In the genomic region with DNA sequence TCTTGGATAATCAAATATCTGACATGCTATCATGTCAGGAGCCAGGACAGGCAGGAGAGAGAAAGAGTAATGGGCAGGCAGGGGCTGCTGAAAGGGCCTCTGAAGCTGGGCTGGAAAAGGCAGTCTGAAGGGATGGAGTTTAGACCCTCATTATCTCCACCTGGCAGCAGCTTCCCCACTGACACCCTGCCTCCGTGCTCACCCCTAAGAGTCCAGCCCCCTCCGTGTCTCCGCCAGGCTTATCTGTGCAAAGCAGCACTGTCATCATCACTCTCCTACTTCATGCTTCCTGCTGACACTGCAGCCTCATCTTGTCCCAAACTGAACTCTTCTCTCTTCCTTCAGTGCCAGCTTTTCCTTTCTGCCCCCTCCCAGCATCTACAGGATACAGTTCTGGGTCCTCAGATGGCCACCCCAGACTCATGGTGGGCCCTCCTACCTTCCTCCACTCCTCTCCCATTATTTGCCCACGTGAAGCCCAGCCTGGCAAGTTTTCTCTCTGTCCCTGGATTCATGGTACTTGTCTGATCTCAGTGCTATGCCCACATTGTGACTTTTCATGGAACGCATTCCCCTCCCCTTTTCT, we compare ENCODE assay signal across 11 cellular contexts.
DNase-seq lines count a peak whose midpoint lies in the region; ATAC-seq and TF ChIP-seq lines count a peak whose summit lies in the region.
"Had no signal": no experiment of that assay in that cellular context is flagged by ENCODE, and none has a peak within 500 bp of the region (broad histone marks: within the 10 kb centered on the region; RNA-seq: fewer than 3 reads in every experiment).

No MANE protein-coding gene starts in this region.

- 55 to 69% (median 59%) methylated on average over 5 of the region's 5 CpGs for WGBS in adrenal gland, 4 donors

- TF ChIP-seq POLR2A in adrenal gland (IDR thresholded peaks at IDR 0.05) (no peak), gastrocnemius medialis (IDR thresholded peaks at IDR 0.05) (no peak)

- intact Hi-C loops in adrenal gland (cut with DNase I) (loop anchor here (5.0 to 10.0 kb wide), 3 partner anchors 117 to 141 kb away; no protein-coding TSS in a partner anchor), gastrocnemius medialis (cut with DNase I; ENCODE audit: low total_unique reads) (loop anchor here (2.0 to 10.0 kb wide), 3 partner anchors 115 to 1101 kb away; no protein-coding TSS in a partner anchor), PC-3 (cut with micrococcal nuclease) (no loop called here)
- intact Hi-C loops in activated CD8-positive, alpha-beta T cell treated with anti-CD3 and anti-CD28 coated beads for 36 hours (cut with micrococcal nuclease), result loop anchor here (10.0 kb wide), 1 partner anchor 131 kb away; no protein-coding TSS in a partner anchor

- DNase-seq in adrenal gland (peak; percentile 29 to 88 (median 56)), right atrium auricular region (ENCODE audit: low spot score) (peak; percentile 78), gastrocnemius medialis (peak; percentile 42 to 70), BE2C (no peak), PC-3 (no peak)
- no peak for DNase-seq in activated CD8-positive, alpha-beta T cell treated with anti-CD3 and anti-CD28 coated beads for 36 hours
- DNase-seq: activated CD4-positive, alpha-beta T cell treated with anti-CD3 and anti-CD28 coated beads for 36 hours; NCI-H2171 had no signal

- no peak overlapping the region for H3K27ac Mint-ChIP-seq in activated CD8-positive, alpha-beta T cell treated with anti-CD3 and anti-CD28 coated beads for 36 hours
- H3K27ac Mint-ChIP-seq: activated CD4-positive, alpha-beta T cell treated with anti-CD3 and anti-CD28 coated beads for 36 hours; activated naive CD4-positive, alpha-beta T cell treated with anti-CD3 and anti-CD28 coated beads, Interleukin-2, amount 50 U/mL, for 24 hours had no signal

- peaks cover 4% of the 10 kb centered on the region for H3K4me1 Mint-ChIP-seq in activated CD8-positive, alpha-beta T cell treated with anti-CD3 and anti-CD28 coated beads for 36 hours (ENCODE audit: low read depth)

- no peaks in the 10 kb centered on the region for H3K27me3 ChIP-seq in BLaER1
- no peaks in the 10 kb centered on the region for H3K27me3 ChIP-seq in adrenal gland
- H3K27me3 ChIP-seq in right atrium auricular region, result no peaks in the 10 kb centered on the region
- no peaks in the 10 kb centered on the region for H3K27me3 ChIP-seq in gastrocnemius medialis
- H3K27me3 ChIP-seq in BE2C, result no peaks in the 10 kb centered on the region
- H3K27me3 ChIP-seq in PC-3 (ENCODE audit: low read length), result no peaks in the 10 kb centered on the region

- no peak overlapping the region for H3K4me3 Mint-ChIP-seq in activated CD8-positive, alpha-beta T cell treated with anti-CD3 and anti-CD28 coated beads for 36 hours
- H3K4me3 Mint-ChIP-seq: activated CD4-positive, alpha-beta T cell treated with anti-CD3 and anti-CD28 coated beads for 36 hours; activated naive CD4-positive, alpha-beta T cell treated with anti-CD3 and anti-CD28 coated beads, Interleukin-2, amount 50 U/mL, for 24 hours had no signal

- no peaks in the 10 kb centered on the region for H3K27me3 Mint-ChIP-seq in activated CD8-positive, alpha-beta T cell treated with anti-CD3 and anti-CD28 coated beads for 36 hours
- H3K27me3 Mint-ChIP-seq: activated CD4-positive, alpha-beta T cell treated with anti-CD3 and anti-CD28 coated beads for 36 hours; activated naive CD4-positive, alpha-beta T cell treated with anti-CD3 and anti-CD28 coated beads, Interleukin-2, amount 50 U/mL, for 24 hours had no signal

- POLR2A ChIA-PET in activated CD8-positive, alpha-beta T cell treated with anti-CD3 and anti-CD28 coated beads for 36 hours (lab: Charles Lee), result interaction anchor here (0.7 to 1.7 kb wide), 4 partner anchors 13 to 95 kb away, joined by 3 to 5 read pairs (median 3); no protein-coding TSS in a partner anchor
- POLR2A ChIA-PET in PC-3 (lab: Charles Lee; ENCODE audit: unreplicated experiment), result no interaction called here

- TF ChIP-seq CTCF in adrenal gland (IDR thresholded peaks at IDR 0.05), result no peak
- TF ChIP-seq CTCF in right atrium auricular region (IDR thresholded peaks at IDR 0.05), result no peak
- no peak for TF ChIP-seq CTCF in gastrocnemius medialis (IDR thresholded peaks at IDR 0.05 in 4 of 5, conservative IDR thresholded peaks at IDR 0.05 in 1 of 5)
- TF ChIP-seq CTCF in activated CD8-positive, alpha-beta T cell treated with anti-CD3 and anti-CD28 coated beads for 36 hours (IDR thresholded peaks at IDR 0.05), result no peak
- TF ChIP-seq CTCF in BE2C (IDR thresholded peaks at IDR 0.05; ENCODE audit: low read depth, low read length), result no peak
- TF ChIP-seq CTCF in PC-3 (conservative IDR thresholded peaks at IDR 0.05; ENCODE audit: low read depth, low read length), result no peak

- H3K9me2 ChIP-seq in PC-3 (replicated peaks; ENCODE audit: low read length), result no peaks in the 10 kb centered on the region

- ATAC-seq in gastrocnemius medialis (peak; percentile 21 to 52), HG03469 (IDR thresholded peaks at IDR 0.05; ENCODE audit: unreplicated experiment) (no peak), PC-3 (no peak)
- ATAC-seq in activated CD8-positive, alpha-beta T cell treated with anti-CD3 and anti-CD28 coated beads for 36 hours, result no peak

- H3K9me3 ChIP-seq in BLaER1, result no peaks in the 10 kb centered on the region
- no peaks in the 10 kb centered on the region for H3K9me3 ChIP-seq in adrenal gland (replicated peaks in 1 of 3)
- no peaks in the 10 kb centered on the region for H3K9me3 ChIP-seq in right atrium auricular region
- H3K9me3 ChIP-seq in gastrocnemius medialis, result no peaks in the 10 kb centered on the region
- H3K9me3 ChIP-seq in BE2C, result no peaks in the 10 kb centered on the region
- H3K9me3 ChIP-seq in PC-3 (ENCODE audit: low read length), result no peaks in the 10 kb centered on the region

- H3K79me2 ChIP-seq in PC-3 (ENCODE audit: low read length), result no peaks in the 10 kb centered on the region

- H3K4me1 ChIP-seq in BLaER1, result no peaks in the 10 kb centered on the region
- H3K4me1 ChIP-seq in adrenal gland (replicated peaks in 1 of 2), result peaks cover 11 to 74% of the 10 kb centered on the region in 2 donors
- peaks cover 0 to 83% of the 10 kb centered on the region in 2 donors for H3K4me1 ChIP-seq in right atrium auricular region
- H3K4me1 ChIP-seq in gastrocnemius medialis, result peaks cover 73 to 81% of the 10 kb centered on the region in 2 donors
- H3K4me1 ChIP-seq in BE2C, result peaks cover 2% of the 10 kb centered on the region
- H3K4me1 ChIP-seq in PC-3 (ENCODE audit: insufficient read depth, low read length), result 0 out of 2 replicates have a peak, but pooled peaks cover 5% of the 10 kb centered on the region

- H3K36me3 Mint-ChIP-seq in activated CD8-positive, alpha-beta T cell treated with anti-CD3 and anti-CD28 coated beads for 36 hours (ENCODE audit: low read depth), result no peaks in the 10 kb centered on the region
- H3K36me3 Mint-ChIP-seq: activated naive CD4-positive, alpha-beta T cell treated with anti-CD3 and anti-CD28 coated beads, Interleukin-2, amount 50 U/mL, for 24 hours had no signal

- H3K27ac ChIP-seq in BLaER1 (no peak overlapping the region), adrenal gland (peak overlapping the region; percentile 48 to 90 (median 82)), right atrium auricular region (peak overlapping the region; percentile 90), gastrocnemius medialis (peak overlapping the region; percentile 97 to 99 (median 98)), PC-3 (ENCODE audit: low read length) (no peak overlapping the region)

- in situ Hi-C loops in gastrocnemius medialis (cut with MboI; ENCODE audit: low sequenced_read_pairs in 4 of 4), result loop anchor here (5.0 to 10.0 kb wide), 4 partner anchors 109 to 143 kb away; no protein-coding TSS in a partner anchor

- H3F3A ChIP-seq in PC-3 (ENCODE audit: low read length, unreplicated experiment), result no peaks in the 10 kb centered on the region

- no peaks in the 10 kb centered on the region for H4K20me1 ChIP-seq in BLaER1
- H4K20me1 ChIP-seq in PC-3 (ENCODE audit: low read length), result no peaks in the 10 kb centered on the region

- no peak overlapping the region for H3K4me3 ChIP-seq in BLaER1
- H3K4me3 ChIP-seq in adrenal gland, result no peak overlapping the region
- no peak overlapping the region for H3K4me3 ChIP-seq in right atrium auricular region
- no peak overlapping the region for H3K4me3 ChIP-seq in gastrocnemius medialis
- no peak overlapping the region for H3K4me3 ChIP-seq in BE2C (ENCODE audit: low read depth, low read length)
- no peak overlapping the region for H3K4me3 ChIP-seq in PC-3 (ENCODE audit: low read length)

- no peaks in the 10 kb centered on the region for H3K9me3 Mint-ChIP-seq in activated CD8-positive, alpha-beta T cell treated with anti-CD3 and anti-CD28 coated beads for 36 hours
- H3K9me3 Mint-ChIP-seq: activated naive CD4-positive, alpha-beta T cell treated with anti-CD3 and anti-CD28 coated beads, Interleukin-2, amount 50 U/mL, for 24 hours had no signal

- H3K4me2 ChIP-seq in BLaER1 (no peak overlapping the region), PC-3 (ENCODE audit: low read length) (no peak overlapping the region)

- no TSS peak for BruUV-seq in PC-3 (replicated peaks; lab: Mats Ljungman, UMichigan)

- H3K9ac ChIP-seq in BLaER1 (0 out of 2 replicates have a peak overlapping the region, but pooled peaks have one; percentile 4), PC-3 (ENCODE audit: low read length) (no peak overlapping the region)

- no peak overlapping the region for H2AFZ ChIP-seq in PC-3 (ENCODE audit: low read length)

- H3K36me3 ChIP-seq in BLaER1 (no peaks in the 10 kb centered on the region), adrenal gland (replicated peaks in 1 of 2) (no peaks in the 10 kb centered on the region), right atrium auricular region (no peaks in the 10 kb centered on the region), gastrocnemius medialis (no peaks in the 10 kb centered on the region), BE2C (no peaks in the 10 kb centered on the region), PC-3 (ENCODE audit: low read depth, low read length) (no peaks in the 10 kb centered on the region)

- CTCF ChIA-PET in activated CD8-positive, alpha-beta T cell treated with anti-CD3 and anti-CD28 coated beads for 36 hours (lab: Charles Lee), result interaction anchor here (0.8 to 1.4 kb wide), 5 partner anchors 9 to 117 kb away, joined by 3 to 9 read pairs (median 4); no protein-coding TSS in a partner anchor
- CTCF ChIA-PET in PC-3 (lab: Charles Lee), result no interaction called here

Comparison
In these comparisons a context has a peak if more than half of its experiments do, and no peak if none do; other contexts are left out.
1. H3K27ac ChIP-seq: peak in adrenal gland (5 of 5), right atrium auricular region (2 of 2) and gastrocnemius medialis (4 of 4); none in BLaER1 (single experiment) and PC-3 (single experiment).
2. DNase-seq: peak in adrenal gland (7 of 7), right atrium auricular region (single experiment) and gastrocnemius medialis (2 of 2); none in activated CD8-positive, alpha-beta T cell treated with anti-CD3 and anti-CD28 coated beads for 36 hours (single experiment), BE2C (single experiment) and PC-3 (single experiment).
3. ATAC-seq: peak in gastrocnemius medialis (2 of 2); none in activated CD8-positive, alpha-beta T cell treated with anti-CD3 and anti-CD28 coated beads for 36 hours (single experiment), HG03469 (single experiment) and PC-3 (single experiment).